Comparison of ENCODE assay signal across 8 cellular contexts in genomic region chr10:75294866-75295692, GRCh38. TPM values are rescaled to one million over a fixed set of nuclear protein-coding genes. Genes with fewer than 3 reads are reported as not detected.
A peak's percentile ranks its signal among the peaks of the same experiment; 100 is the strongest.
DNase-seq lines count a peak whose midpoint lies in the region; ATAC-seq, FAIRE-seq and TF ChIP-seq lines count a peak whose summit lies in the region.

No MANE protein-coding gene starts in this region.

- peak; percentile 82 for DNase-seq in AG10803 (ENCODE audit: low read depth)
- DNase-seq in GM19239 (ENCODE audit: insufficient read length, low spot score): peak; percentile 44
- DNase-seq in HPDE6-E6E7 (ENCODE audit: extremely low spot score): peak; percentile 95
- peak; percentile 82 for DNase-seq in OCI-M1 (lab: John Stamatoyannopoulos, UW)
- DNase-seq in activated T-helper 1 cell treated with anti-CD3 and anti-CD28 coated beads, Interleukin-12 subunit alpha, Interleukin-12 subunit beta, Interleukin-2, Interleukin-4 antibody, amounts not matched to agents 30 ng/mL and 10 ng/mL and 1 ng/mL, durations not matched to agents 14 hours and 24 hours and 36 hours (ENCODE audit: low spot score): peak; percentile 52
- DNase-seq in fibroblast of gingiva (ENCODE audit: low read depth): peak; percentile 86
- peak; percentile 24 to 70 (median 58) for DNase-seq in naive thymus-derived CD4-positive, alpha-beta T cell
- peak; percentile 39 to 65 for DNase-seq in stimulated activated effector memory CD8-positive, alpha-beta T cell treated with anti-CD3 and anti-CD28 coated beads, Interleukin-12 subunit alpha, Interleukin-12 subunit beta, amount 100 ng/mL, for 72 hours (ENCODE audit: low spot score in 2 of 2)

- no peak for TF ChIP-seq CTCF in AG10803 (conservative IDR thresholded peaks at IDR 0.05; ENCODE audit: low read length)

- no peaks in the 10 kb centered on the region for H3K9me3 ChIP-seq in naive thymus-derived CD4-positive, alpha-beta T cell (ENCODE audit: control insufficient read depth in 2 of 3, low read length in 3 of 3)

- peak; percentile 84 for ATAC-seq in naive thymus-derived CD4-positive, alpha-beta T cell
- ATAC-seq in stimulated activated effector memory CD8-positive, alpha-beta T cell treated with anti-CD3 and anti-CD28 coated beads, Interleukin-12 subunit alpha, Interleukin-12 subunit beta, amount 100 ng/mL, for 72 hours: peak; percentile 93

- no peak overlapping the region for H3K27ac Mint-ChIP-seq in activated T-helper 1 cell treated with anti-CD3 and anti-CD28 coated beads, Interleukin-12 subunit alpha, Interleukin-12 subunit beta, Interleukin-2, Interleukin-4 antibody, amounts not matched to agents 30 ng/mL and 10 ng/mL and 1 ng/mL, durations not matched to agents 14 hours and 24 hours and 36 hours
- H3K27ac Mint-ChIP-seq in naive thymus-derived CD4-positive, alpha-beta T cell: peak overlapping the region in 4 of 9 donors; percentile 65 to 82 (median 74)
- H3K27ac Mint-ChIP-seq in stimulated activated effector memory CD8-positive, alpha-beta T cell treated with anti-CD3 and anti-CD28 coated beads, Interleukin-12 subunit alpha, Interleukin-12 subunit beta, amount 100 ng/mL, for 72 hours: no peak overlapping the region

- H3K27me3 ChIP-seq in naive thymus-derived CD4-positive, alpha-beta T cell (ENCODE audit: control insufficient read depth in 2 of 2, insufficient read depth in 2 of 2, low read length in 2 of 2): peaks cover 0 to 3% of the 10 kb centered on the region in 2 donors

- H3K4me3 Mint-ChIP-seq in activated T-helper 1 cell treated with anti-CD3 and anti-CD28 coated beads, Interleukin-12 subunit alpha, Interleukin-12 subunit beta, Interleukin-2, Interleukin-4 antibody, amounts not matched to agents 30 ng/mL and 10 ng/mL and 1 ng/mL, durations not matched to agents 14 hours and 24 hours and 36 hours: peak overlapping the region; percentile 69
- H3K4me3 Mint-ChIP-seq in naive thymus-derived CD4-positive, alpha-beta T cell: peak overlapping the region in 5 of 10 donors; percentile 79 to 87 (median 84)
- H3K4me3 Mint-ChIP-seq in stimulated activated effector memory CD8-positive, alpha-beta T cell treated with anti-CD3 and anti-CD28 coated beads, Interleukin-12 subunit alpha, Interleukin-12 subunit beta, amount 100 ng/mL, for 72 hours: no peak overlapping the region

- no peaks in the 10 kb centered on the region for H3K4me1 Mint-ChIP-seq in activated T-helper 1 cell treated with anti-CD3 and anti-CD28 coated beads, Interleukin-12 subunit alpha, Interleukin-12 subunit beta, Interleukin-2, Interleukin-4 antibody, amounts not matched to agents 30 ng/mL and 10 ng/mL and 1 ng/mL, durations not matched to agents 14 hours and 24 hours and 36 hours (ENCODE audit: low read depth)
- peaks cover 0 to 4% (median 0%) of the 10 kb centered on the region in 7 donors for H3K4me1 Mint-ChIP-seq in naive thymus-derived CD4-positive, alpha-beta T cell
- no peaks in the 10 kb centered on the region for H3K4me1 Mint-ChIP-seq in stimulated activated effector memory CD8-positive, alpha-beta T cell treated with anti-CD3 and anti-CD28 coated beads, Interleukin-12 subunit alpha, Interleukin-12 subunit beta, amount 100 ng/mL, for 72 hours

- peaks cover 22% of the 10 kb centered on the region for H3K27me3 Mint-ChIP-seq in activated T-helper 1 cell treated with anti-CD3 and anti-CD28 coated beads, Interleukin-12 subunit alpha, Interleukin-12 subunit beta, Interleukin-2, Interleukin-4 antibody, amounts not matched to agents 30 ng/mL and 10 ng/mL and 1 ng/mL, durations not matched to agents 14 hours and 24 hours and 36 hours (ENCODE audit: insufficient read depth)
- peaks cover under 1 to 34% (median 6%) of the 10 kb centered on the region in 5 donors for H3K27me3 Mint-ChIP-seq in naive thymus-derived CD4-positive, alpha-beta T cell

- no peaks in the 10 kb centered on the region for H3K36me3 Mint-ChIP-seq in activated T-helper 1 cell treated with anti-CD3 and anti-CD28 coated beads, Interleukin-12 subunit alpha, Interleukin-12 subunit beta, Interleukin-2, Interleukin-4 antibody, amounts not matched to agents 30 ng/mL and 10 ng/mL and 1 ng/mL, durations not matched to agents 14 hours and 24 hours and 36 hours (ENCODE audit: low read depth)
- H3K36me3 Mint-ChIP-seq in naive thymus-derived CD4-positive, alpha-beta T cell: peaks cover 0 to 7% (median 0%) of the 10 kb centered on the region in 5 donors
- H3K36me3 Mint-ChIP-seq in stimulated activated effector memory CD8-positive, alpha-beta T cell treated with anti-CD3 and anti-CD28 coated beads, Interleukin-12 subunit alpha, Interleukin-12 subunit beta, amount 100 ng/mL, for 72 hours: no peaks in the 10 kb centered on the region

- peak overlapping the region; percentile 62 for H3K4me3 ChIP-seq in AG10803 (ENCODE audit: low read length)
- H3K4me3 ChIP-seq in naive thymus-derived CD4-positive, alpha-beta T cell (ENCODE audit: low read length): peak overlapping the region; percentile 59

- no peak for FAIRE-seq in GM19239 (lab: Jason Lieb, UNC)

- peak overlapping the region; percentile 49 for H3K27ac ChIP-seq in naive thymus-derived CD4-positive, alpha-beta T cell (ENCODE audit: low read depth, low read length)

- H3K36me3 ChIP-seq in naive thymus-derived CD4-positive, alpha-beta T cell (ENCODE audit: control insufficient read depth in 2 of 3, insufficient read depth in 3 of 3, low read length in 3 of 3): no peaks in the 10 kb centered on the region

- POLR2A ChIA-PET in naive thymus-derived CD4-positive, alpha-beta T cell (lab: Charles Lee): interaction anchor here (0.5 to 1.1 kb wide), 3 partner anchors 61 to 184 kb away, joined by 3 read pairs; partner anchors contain the start of gene SAMD8

- intact Hi-C loops in activated T-helper 1 cell treated with anti-CD3 and anti-CD28 coated beads, Interleukin-12 subunit alpha, Interleukin-12 subunit beta, Interleukin-2, Interleukin-4 antibody, amounts not matched to agents 30 ng/mL and 10 ng/mL and 1 ng/mL, durations not matched to agents 14 hours and 24 hours and 36 hours (cut with micrococcal nuclease): loop anchor here (5.0 kb wide), 1 partner anchor 107 kb away; the partner anchor contains the start of gene ZNF503
- intact Hi-C loops in naive thymus-derived CD4-positive, alpha-beta T cell (cut with micrococcal nuclease): loop anchor here in 1 of 2 donors (2.0 to 5.0 kb wide), 2 partner anchors 58 to 102 kb away; no protein-coding TSS in a partner anchor

- H3K4me1 ChIP-seq in naive thymus-derived CD4-positive, alpha-beta T cell (ENCODE audit: control insufficient read depth in 2 of 2, insufficient read depth in 2 of 2, low read length in 2 of 2): no peaks in the 10 kb centered on the region

- CTCF ChIA-PET in naive thymus-derived CD4-positive, alpha-beta T cell (lab: Charles Lee): interaction anchor here (1.1 kb wide), 1 partner anchor 9 kb away, joined by 3 read pairs; no protein-coding TSS in a partner anchor

- H3K9me3 Mint-ChIP-seq in activated T-helper 1 cell treated with anti-CD3 and anti-CD28 coated beads, Interleukin-12 subunit alpha, Interleukin-12 subunit beta, Interleukin-2, Interleukin-4 antibody, amounts not matched to agents 30 ng/mL and 10 ng/mL and 1 ng/mL, durations not matched to agents 14 hours and 24 hours and 36 hours: no peaks in the 10 kb centered on the region
- H3K9me3 Mint-ChIP-seq in naive thymus-derived CD4-positive, alpha-beta T cell: peaks cover 2 to 11% (median 6%) of the 10 kb centered on the region in 11 donors
- H3K9me3 Mint-ChIP-seq in stimulated activated effector memory CD8-positive, alpha-beta T cell treated with anti-CD3 and anti-CD28 coated beads, Interleukin-12 subunit alpha, Interleukin-12 subunit beta, amount 100 ng/mL, for 72 hours: peaks cover 3% of the 10 kb centered on the region

RNA-seq across cellular contexts. Expression of gene COMTD1, which starts 59.3 kb away (rescaled TPM):
- total RNA-seq in activated T-helper 1 cell treated with anti-CD3 and anti-CD28 coated beads, Interleukin-12 subunit alpha, Interleukin-12 subunit beta, Interleukin-2, Interleukin-4 antibody, amounts not matched to agents 30 ng/mL and 10 ng/mL and 1 ng/mL, durations not matched to agents 14 hours and 24 hours and 36 hours: 36.4 and 36.9 TPM in 2 replicates
- total RNA-seq in naive thymus-derived CD4-positive, alpha-beta T cell: 10 to 100 TPM; 10.1 to 29.2 (median 15.8) TPM
- polyA plus RNA-seq in naive thymus-derived CD4-positive, alpha-beta T cell: 10 to 100 TPM in 1 of 2 donors, 1 to 10 TPM in 1; 8.8 to 14.8 TPM

Comparison
In these comparisons a context has a peak if more than half of its experiments do, and no peak if none do; other contexts are left out.
1. Peak in every context shown above with its lines: DNase-seq, ATAC-seq, H3K4me3 ChIP-seq and H3K27ac ChIP-seq.
2. DNase-seq: peak in every context shown above with its lines; median percentile 95 in HPDE6-E6E7; 86 in fibroblast of gingiva; 82 in AG10803; 82 in OCI-M1; 58 in naive thymus-derived CD4-positive, alpha-beta T cell; 52 in activated T-helper 1 cell treated with anti-CD3 and anti-CD28 coated beads, Interleukin-12 subunit alpha, Interleukin-12 subunit beta, Interleukin-2, Interleukin-4 antibody, amounts not matched to agents 30 ng/mL and 10 ng/mL and 1 ng/mL, durations not matched to agents 14 hours and 24 hours and 36 hours; 52 in stimulated activated effector memory CD8-positive, alpha-beta T cell treated with anti-CD3 and anti-CD28 coated beads, Interleukin-12 subunit alpha, Interleukin-12 subunit beta, amount 100 ng/mL, for 72 hours; 44 in GM19239.